ENCODE assay signal across 8 cellular contexts in genomic region chr17:75516255-75516618, GRCh38. TPM values are rescaled to one million over a fixed set of nuclear protein-coding genes. Genes with fewer than 3 reads are reported as not detected.
DNase-seq lines count a peak whose midpoint lies in the region; ATAC-seq, FAIRE-seq and TF ChIP-seq lines count a peak whose summit lies in the region.

Gene TSEN54, plus strand, starts transcription at chr17:75516528. Its CDS starts 33 bp downstream, at chr17:75516561.

- no peak for TF ChIP-seq CTCF in psoas muscle (IDR thresholded peaks at IDR 0.05)

- no peaks in the 10 kb centered on the region for H3K27me3 ChIP-seq in psoas muscle (ENCODE audit: insufficient read depth in 3 of 3, low read length in 2 of 3)

- peak within 1 kb of the TSS; percentile 98 for H3K4me3 ChIP-seq in psoas muscle

- peak within 1 kb of the TSS; percentile 88 for H3K27ac ChIP-seq in angular gyrus (ENCODE audit: low read depth, low read length)
- peak within 1 kb of the TSS; percentile 83 for H3K27ac ChIP-seq in psoas muscle

- WGBS in psoas muscle, 3 donors, result 0 to 1% (median 0%) methylated on average over 24 to 45 of the region's 45 CpGs

- no peaks in the 10 kb centered on the region for H3K9me3 ChIP-seq in psoas muscle

- intact Hi-C loops in T-helper 2 cell treated with Interferon-gamma antibody and Interleukin-4, amounts not matched to agents 100 ng/mL and 5 ng/mL, for 36 hours (cut with micrococcal nuclease), result loop anchor here (1.0 to 5.0 kb wide), 7 partner anchors 9 to 254 kb away; partner anchors contain the start of genes GGA3, GRB2, LLGL2 and MRPS7
- intact Hi-C loops in left ventricle myocardium superior (cut with micrococcal nuclease), result loop anchor here (10.0 kb wide), 1 partner anchor 91 kb away; no protein-coding TSS in a partner anchor
- intact Hi-C loops in psoas muscle (cut with DNase I), result loop anchor here (5.0 kb wide), 3 partner anchors 59 to 194 kb away; partner anchors contain the start of genes MYO15B (in 1 of the 2) and TMEM94 (in 1 of the 2)

- H3K4me1 ChIP-seq in psoas muscle, result peaks cover 37% of the 10 kb centered on the region

- peaks cover 0 to 42% of the 10 kb centered on the region in 2 donors for H3K36me3 ChIP-seq in psoas muscle (ENCODE audit: insufficient read depth in 1 of 2, low read depth in 1 of 2)

- peak; percentile 99 for DNase-seq in GM12892 (ENCODE audit: insufficient read length)
- peak; percentile 85 to 93 for DNase-seq in NCI-H1930 (lab: John Stamatoyannopoulos, UW)
- peak; percentile 98 for DNase-seq in left ventricle myocardium superior
- DNase-seq in psoas muscle, result peak; percentile 95 to 98
- DNase-seq in urothelium cell line (ENCODE audit: low spot score), result peak; percentile 100

- no peak for TF ChIP-seq POLR2A in GM12892 (IDR thresholded peaks at IDR 0.05; ENCODE audit: low read depth, low read length)

- ATAC-seq in HG02870 (IDR thresholded peaks at IDR 0.05; ENCODE audit: unreplicated experiment) (peak; percentile 77), left ventricle myocardium superior (peak; percentile 89), psoas muscle (peak; percentile 84 to 87 (median 86))

- peak; percentile 97 for FAIRE-seq in GM12892 (lab: Jason Lieb, UNC)
- peak; percentile 95 for FAIRE-seq in urothelium cell line (lab: Jason Lieb, UNC)

RNA-seq across cellular contexts. Expression of gene TSEN54, which starts in this region (rescaled TPM):
- polyA plus RNA-seq in GM12892 (2012; ENCODE audit: missing spikeins), result 24.2 TPM
- total RNA-seq in T-helper 2 cell treated with Interferon-gamma antibody and Interleukin-4, amounts not matched to agents 100 ng/mL and 5 ng/mL, for 36 hours, result 69.4 and 70.0 TPM in 2 replicates
- total RNA-seq in left ventricle myocardium superior, result 8.3 TPM
- 1 to 10 TPM; 5.7 to 9.7 (median 8.2) TPM for total RNA-seq in psoas muscle
- polyA plus RNA-seq in psoas muscle, result 10 to 100 TPM; 10.1 to 14.9 (median 11.3) TPM

Comparison
In these comparisons a context has a peak if more than half of its experiments do, and no peak if none do; other contexts are left out.
1. Peak in every context shown above with its lines: DNase-seq, ATAC-seq, H3K4me3 ChIP-seq and H3K27ac ChIP-seq.